Comparison of ENCODE assay signal across 8 cellular contexts in the genomic region with DNA sequence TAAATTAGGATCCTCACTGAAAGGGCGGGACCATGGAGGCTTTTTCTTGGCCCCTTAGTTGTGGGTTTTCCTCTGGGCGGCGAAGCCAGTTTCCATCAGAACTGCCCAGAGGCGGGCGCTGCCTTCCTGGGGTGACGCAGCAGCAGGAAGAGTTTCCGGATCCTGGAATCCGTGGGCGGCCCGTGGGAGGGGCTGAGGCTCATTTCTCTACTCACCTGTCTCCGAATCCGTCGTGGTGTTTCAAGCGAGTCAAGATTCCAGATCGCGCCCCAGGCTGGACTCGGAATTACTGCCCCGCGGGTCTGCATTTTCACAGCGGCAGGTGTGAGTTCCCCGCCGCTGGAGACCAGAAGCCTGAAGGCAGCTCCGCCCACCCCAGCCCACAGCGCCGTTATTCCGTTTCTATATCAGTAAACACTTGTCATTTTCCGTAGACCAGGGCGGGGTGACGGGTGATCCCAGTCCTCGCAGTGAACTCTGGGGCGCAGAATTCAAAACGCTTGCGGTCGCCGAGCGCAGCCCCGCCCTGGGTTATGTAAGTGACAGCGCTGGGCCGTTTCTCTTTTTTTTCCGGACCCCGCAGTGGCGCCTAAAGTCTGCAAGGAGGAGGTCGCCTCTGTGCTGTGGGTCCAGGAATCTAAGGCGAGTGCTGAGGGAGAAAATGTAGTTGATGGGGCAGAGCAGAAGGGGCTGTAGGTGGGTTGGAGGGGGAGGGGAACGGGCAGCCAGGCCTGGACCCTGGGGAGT. TPM values are rescaled to one million over a fixed set of nuclear protein-coding genes. Genes with fewer than 3 reads are reported as not detected.
DNase-seq lines count a peak whose midpoint lies in the region; ATAC-seq lines count a peak whose summit lies in the region.

No MANE protein-coding gene starts in this region.

- DNase-seq in AG08396 (ENCODE audit: low spot score) = peak; percentile 68
- peak; percentile 29 for DNase-seq in NCI-H446 treated with DMSO at 0.1 percent for 48 hours (lab: John Stamatoyannopoulos, UW)
- DNase-seq in activated CD4-positive, alpha-beta T cell treated with anti-CD3 and anti-CD28 coated beads for 1 hour = peak; percentile 93
- peak; percentile 75 for DNase-seq in cerebellum (ENCODE audit: low spot score)
- peak; percentile 75 to 89 (median 80) for DNase-seq in stimulated activated CD4-positive, alpha-beta T cell treated with anti-CD3 and anti-CD28 coated beads, Interleukin-1b, Interleukin-23, amount 100 ng/mL, for 24 hours (ENCODE audit: low read depth in 4 of 4, low spot score in 1 of 4)

- H3K27ac ChIP-seq in layer of hippocampus (ENCODE audit: low read depth, low read length) = peak overlapping the region; percentile 92

- no peaks in the 10 kb centered on the region for H3K27me3 ChIP-seq in layer of hippocampus (ENCODE audit: control insufficient read depth, insufficient read depth, low read length)

- ATAC-seq in GM19023 (IDR thresholded peaks at IDR 0.05; ENCODE audit: unreplicated experiment) = peak; percentile 62
- ATAC-seq in HG03342 (IDR thresholded peaks at IDR 0.05; ENCODE audit: unreplicated experiment) = peak; percentile 57

RNA-seq across cellular contexts. Expression of gene POU5F1, which starts 27.2 kb away (rescaled TPM):
- total RNA-seq in cerebellum = not detected

RNA-seq across cellular contexts. Expression of gene TCF19, which starts 39.3 kb away (rescaled TPM):
- total RNA-seq in cerebellum = 9.1 TPM

RNA-seq across cellular contexts. Expression of gene CCHCR1, which starts 40.1 kb away (rescaled TPM):
- 11.3 TPM for total RNA-seq in cerebellum

RNA-seq across cellular contexts. Expression of gene PSORS1C2, which starts 58.9 kb away (rescaled TPM):
- total RNA-seq in cerebellum = not detected

Comparison
In these comparisons a context has a peak if more than half of its experiments do, and no peak if none do; other contexts are left out.
1. Peak in every context shown above with its lines: DNase-seq, ATAC-seq and H3K27ac ChIP-seq.
2. DNase-seq: peak in every context shown above with its lines; median percentile 93 in activated CD4-positive, alpha-beta T cell treated with anti-CD3 and anti-CD28 coated beads for 1 hour; 80 in stimulated activated CD4-positive, alpha-beta T cell treated with anti-CD3 and anti-CD28 coated beads, Interleukin-1b, Interleukin-23, amount 100 ng/mL, for 24 hours; 75 in cerebellum; 68 in AG08396; 29 in NCI-H446 treated with DMSO at 0.1 percent for 48 hours.